1 cellular context compared by ENCODE assay signal in the genomic region with DNA sequence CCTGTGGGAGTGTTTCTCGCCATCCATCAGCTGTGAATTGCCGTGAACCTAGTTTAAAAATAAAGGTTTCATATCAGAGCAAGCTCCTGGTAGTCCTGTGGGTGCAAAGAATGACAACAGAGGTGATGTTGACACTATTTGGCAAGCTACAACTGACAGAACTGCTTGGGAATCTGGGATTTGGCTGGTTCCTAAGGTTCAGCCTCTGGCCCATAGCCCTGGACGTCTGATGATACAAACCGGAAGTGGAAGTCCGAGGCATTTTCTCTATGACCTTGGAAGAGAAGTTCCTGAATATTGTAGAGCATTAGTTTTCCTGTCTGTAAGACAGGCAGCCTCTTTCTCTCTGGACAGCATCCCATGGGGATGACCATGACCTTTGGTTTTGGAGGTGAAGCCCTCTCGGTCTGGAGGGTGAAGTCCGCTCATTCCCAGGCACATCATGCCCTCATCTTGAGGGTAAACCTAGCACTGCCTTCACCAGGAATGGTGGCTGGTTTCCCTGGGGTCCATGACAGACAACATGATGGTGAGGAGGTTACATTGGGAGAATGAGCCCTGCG.
TF ChIP-seq lines count a peak whose summit lies in the region.

No MANE protein-coding gene starts in this region.

TF ChIP-seq in WTC11, 78 proteins besides CTCF, POLR2A, EP300 and RAD21 (continued from another document):
- TF ChIP-seq, protein P1, sequence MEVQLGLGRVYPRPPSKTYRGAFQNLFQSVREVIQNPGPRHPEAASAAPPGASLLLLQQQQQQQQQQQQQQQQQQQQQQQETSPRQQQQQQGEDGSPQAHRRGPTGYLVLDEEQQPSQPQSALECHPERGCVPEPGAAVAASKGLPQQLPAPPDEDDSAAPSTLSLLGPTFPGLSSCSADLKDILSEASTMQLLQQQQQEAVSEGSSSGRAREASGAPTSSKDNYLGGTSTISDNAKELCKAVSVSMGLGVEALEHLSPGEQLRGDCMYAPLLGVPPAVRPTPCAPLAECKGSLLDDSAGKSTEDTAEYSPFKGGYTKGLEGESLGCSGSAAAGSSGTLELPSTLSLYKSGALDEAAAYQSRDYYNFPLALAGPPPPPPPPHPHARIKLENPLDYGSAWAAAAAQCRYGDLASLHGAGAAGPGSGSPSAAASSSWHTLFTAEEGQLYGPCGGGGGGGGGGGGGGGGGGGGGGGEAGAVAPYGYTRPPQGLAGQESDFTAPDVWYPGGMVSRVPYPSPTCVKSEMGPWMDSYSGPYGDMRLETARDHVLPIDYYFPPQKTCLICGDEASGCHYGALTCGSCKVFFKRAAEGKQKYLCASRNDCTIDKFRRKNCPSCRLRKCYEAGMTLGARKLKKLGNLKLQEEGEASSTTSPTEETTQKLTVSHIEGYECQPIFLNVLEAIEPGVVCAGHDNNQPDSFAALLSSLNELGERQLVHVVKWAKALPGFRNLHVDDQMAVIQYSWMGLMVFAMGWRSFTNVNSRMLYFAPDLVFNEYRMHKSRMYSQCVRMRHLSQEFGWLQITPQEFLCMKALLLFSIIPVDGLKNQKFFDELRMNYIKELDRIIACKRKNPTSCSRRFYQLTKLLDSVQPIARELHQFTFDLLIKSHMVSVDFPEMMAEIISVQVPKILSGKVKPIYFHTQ (CRISPR knock-in tag; IDR thresholded peaks at IDR 0.05) = no peak
- no peak for TF ChIP-seq PRRX2 (CRISPR knock-in tag; IDR thresholded peaks at IDR 0.05)
